In genomic region chr17:48477235-48477634, GRCh38 we compare ENCODE assay signal across 16 cellular contexts. TPM values are rescaled to one million over a fixed set of nuclear protein-coding genes. Genes with fewer than 3 reads are reported as not detected.
"Had no signal": no experiment of that assay in that cellular context is flagged by ENCODE, and none has a peak within 500 bp of the region (broad histone marks: within the 10 kb centered on the region; RNA-seq: fewer than 3 reads in every experiment).

No MANE protein-coding gene starts in this region.

- H3K9me3 Mint-ChIP-seq: activated naive CD4-positive, alpha-beta T cell treated with anti-CD3 and anti-CD28 coated beads, Interleukin-2, amount 10 ng/mL, durations not matched to agents 7 days and 5 days; activated T-helper 2 cell treated with anti-CD3 and anti-CD28 coated beads, Interferon-gamma antibody, Interleukin-2, Interleukin-4, amounts not matched to agents 10 μg/mL and 5 μg/mL and 100 μg/mL, durations not matched to agents 14 hours and 24 hours and 36 hours; memory B cell; T-helper 1 cell treated with Interleukin-12 subunit alpha and Interleukin-12 subunit beta and Interleukin-4 antibody, amounts not matched to agents 30 μg/mL and 1 μg/mL, for 36 hours had no signal

- H3K9me3 ChIP-seq: adrenal gland, colonic mucosa, esophagus muscularis mucosa, left lung, thoracic aorta had no signal

- H3K4me3 ChIP-seq: adrenal gland, colonic mucosa, esophagus muscularis mucosa, left lung, thoracic aorta had no signal

- H3K4me3 Mint-ChIP-seq: activated naive CD4-positive, alpha-beta T cell treated with anti-CD3 and anti-CD28 coated beads, Interleukin-2, amount 10 ng/mL, durations not matched to agents 7 days and 5 days; memory B cell; T-helper 1 cell treated with Interleukin-12 subunit alpha and Interleukin-12 subunit beta and Interleukin-4 antibody, amounts not matched to agents 30 μg/mL and 1 μg/mL, for 36 hours had no signal

- H3K4me1 ChIP-seq: adrenal gland, colonic mucosa, esophagus muscularis mucosa, left lung had no signal

- H3K36me3 ChIP-seq: adrenal gland, colonic mucosa, esophagus muscularis mucosa, left lung, thoracic aorta had no signal

- DNase-seq: activated CD4-positive, alpha-beta T cell treated with anti-CD3 and anti-CD28 coated beads for 4 hours; activated naive CD4-positive, alpha-beta T cell treated with anti-CD3 and anti-CD28 coated beads, Interleukin-2, amount 10 ng/mL, durations not matched to agents 7 days and 5 days; adrenal gland; caudate nucleus; colonic mucosa; islet precursor cell; left lung had no signal

- H3K27me3 Mint-ChIP-seq: memory B cell had no signal

- ATAC-seq: left lung, sciatic nerve had no signal

- H3K27me3 ChIP-seq: adrenal gland, colonic mucosa had no signal

- H3K27ac Mint-ChIP-seq: activated naive CD4-positive, alpha-beta T cell treated with anti-CD3 and anti-CD28 coated beads, Interleukin-2, amount 10 ng/mL, durations not matched to agents 7 days and 5 days; activated T-helper 2 cell treated with anti-CD3 and anti-CD28 coated beads, Interferon-gamma antibody, Interleukin-2, Interleukin-4, amounts not matched to agents 10 μg/mL and 5 μg/mL and 100 μg/mL, durations not matched to agents 14 hours and 24 hours and 36 hours; memory B cell; T-helper 1 cell treated with Interleukin-12 subunit alpha and Interleukin-12 subunit beta and Interleukin-4 antibody, amounts not matched to agents 30 μg/mL and 1 μg/mL, for 36 hours had no signal

- H3K27ac ChIP-seq: adrenal gland, colonic mucosa, esophagus muscularis mucosa, left lung, thoracic aorta had no signal

- H3K36me3 Mint-ChIP-seq: activated naive CD4-positive, alpha-beta T cell treated with anti-CD3 and anti-CD28 coated beads, Interleukin-2, amount 10 ng/mL, durations not matched to agents 7 days and 5 days; memory B cell had no signal

RNA-seq across cellular contexts. Expression of gene SKAP1, which starts 47.2 kb away (rescaled TPM):
- total RNA-seq: osteoblast, pulmonary artery endothelial cell had no signal

RNA-seq across cellular contexts. Expression of gene HOXB1, which starts 53.6 kb away (rescaled TPM):
- total RNA-seq: activated T-helper 2 cell treated with anti-CD3 and anti-CD28 coated beads, Interferon-gamma antibody, Interleukin-2, Interleukin-4, amounts not matched to agents 10 μg/mL and 5 μg/mL and 100 μg/mL, durations not matched to agents 14 hours and 24 hours and 36 hours; adrenal gland; colonic mucosa; esophagus muscularis mucosa; left lung; osteoblast; pulmonary artery endothelial cell; sciatic nerve; thoracic aorta had no signal
- polyA plus RNA-seq: adrenal gland, neural cell had no signal
